Comparison of ENCODE assay signal across 8 cellular contexts in genomic region chr10:21525367-21526183, GRCh38. TPM values are rescaled to one million over a fixed set of nuclear protein-coding genes. Genes with fewer than 3 reads are reported as not detected.
DNase-seq lines count a peak whose midpoint lies in the region; ATAC-seq, FAIRE-seq and TF ChIP-seq lines count a peak whose summit lies in the region.

Gene SKIDA1, minus strand, starts transcription at chr10:21525682. Its CDS starts 7,860 bp downstream, at chr10:21517822.

- peaks cover 53% of the 10 kb centered on the region for H3K4me1 Mint-ChIP-seq in WTC11

- DNase-seq in A549 (ENCODE audit: low read depth in 1 of 2, low spot score in 1 of 2) (peak; percentile 69 to 92), NCI-H2196 treated with DMSO at 0.1 percent for 48 hours (lab: John Stamatoyannopoulos, UW; ENCODE audit: unreplicated experiment) (peak; percentile 57), WTC11 (ENCODE audit: low spot score) (peak; percentile 88), colonic mucosa (peak; percentile 91), kidney tubule cell (ENCODE audit: low spot score) (peak; percentile 89)
- peak; percentile 26 to 55 for DNase-seq in stimulated activated CD4-positive, alpha-beta T cell treated with anti-CD3 and anti-CD28 coated beads, Interleukin-15, amount 100 ng/mL, for 1 hour (ENCODE audit: low read depth in 1 of 2, low spot score in 1 of 2)

- POLR2A ChIA-PET in A549 (lab: Yijun Ruan, JAX): interaction anchor here (0.6 to 3.2 kb wide), 12 partner anchors 9 to 790 kb away, joined by 3 to 85 read pairs (median 4); partner anchors contain the start of gene COMMD3
- POLR2A ChIA-PET in WTC11 (lab: Charles Lee): interaction anchor here (0.6 to 5.1 kb wide), 14 partner anchors 10 to 704 kb away, joined by 3 to 155 read pairs (median 5); no protein-coding TSS in a partner anchor

- H3K36me3 ChIP-seq in colonic mucosa: no peaks in the 10 kb centered on the region

- peaks cover 5% of the 10 kb centered on the region for H3K27me3 ChIP-seq in colonic mucosa

- 4% methylated on average over 44 of the region's 64 CpGs for WGBS in A549 (ENCODE audit: missing lambda C conversion rate)

- H3K4me3 Mint-ChIP-seq in WTC11: peak within 1 kb of the TSS; percentile 86

- TF ChIP-seq POLR2A in A549 (IDR thresholded peaks at IDR 0.05; ENCODE audit: low read length): peak; percentile 41

- peak; percentile 64 to 76 for ATAC-seq in A549
- peak; percentile 39 for ATAC-seq in GM18868 (IDR thresholded peaks at IDR 0.05; ENCODE audit: unreplicated experiment)
- ATAC-seq in HG03139 (IDR thresholded peaks at IDR 0.05; ENCODE audit: unreplicated experiment): peak; percentile 59
- ATAC-seq in WTC11: peak; percentile 66

- H3K9me3 Mint-ChIP-seq in WTC11: no peaks in the 10 kb centered on the region

- peak within 1 kb of the TSS; percentile 70 to 83 for H3K9ac ChIP-seq in colonic mucosa (ENCODE audit: low read depth in 2 of 2, low read length in 2 of 2)

- TF ChIP-seq EP300 in A549 (IDR thresholded peaks at IDR 0.05): peak in 1 of 2 experiments; percentile 34; a peak in 1 of 5 replicates

- no peaks in the 10 kb centered on the region for H3K36me3 Mint-ChIP-seq in WTC11

- TF ChIP-seq CTCF in A549 (IDR thresholded peaks at IDR 0.05) (no peak), WTC11 (IDR thresholded peaks at IDR 0.05) (no peak), colonic mucosa (IDR thresholded peaks at IDR 0.05) (no peak)

- H3K4me3 ChIP-seq in A549 (peak within 1 kb of the TSS; percentile 60), colonic mucosa (peak within 1 kb of the TSS; percentile 62)

- H3K4me1 ChIP-seq in A549 (peaks cover 30% of the 10 kb centered on the region), colonic mucosa (no peaks in the 10 kb centered on the region)

- peak within 1 kb of the TSS; percentile 83 for H3K4me2 ChIP-seq in A549

- peak within 1 kb of the TSS; percentile 99 for H3K27ac Mint-ChIP-seq in WTC11

- H3K9me3 ChIP-seq in A549 (no peaks in the 10 kb centered on the region), colonic mucosa (no peaks in the 10 kb centered on the region)

- peaks cover 2% of the 10 kb centered on the region; the same call in 1 of the 2 replicates for H3K27me3 Mint-ChIP-seq in WTC11 (ENCODE audit: low read depth)

- intact Hi-C loops in colonic mucosa (cut with DNase I): loop anchor here (10.0 kb wide), 1 partner anchor 799 kb away; the partner anchor contains the start of gene BMI1

- TF ChIP-seq RAD21 in A549 (conservative IDR thresholded peaks at IDR 0.05 in 1 of 2, IDR thresholded peaks at IDR 0.05 in 1 of 2): no peak

- CTCF ChIA-PET in A549 (lab: Yijun Ruan, JAX) (interaction anchor here (0.8 to 2.1 kb wide), 4 partner anchors 10 to 247 kb away, joined by 4 to 13 read pairs (median 6); no protein-coding TSS in a partner anchor), WTC11 (lab: Charles Lee) (interaction anchor here (1.0 to 3.2 kb wide), 7 partner anchors 9 to 247 kb away, joined by 3 to 35 read pairs (median 6); no protein-coding TSS in a partner anchor)

- H3K27ac ChIP-seq in A549 (peak within 1 kb of the TSS; percentile 94 to 99), colonic mucosa (peak within 1 kb of the TSS; percentile 88)

- no peak for FAIRE-seq in A549 (lab: Jason Lieb, UNC)

TF ChIP-seq in A549, 52 proteins besides CTCF, POLR2A, EP300 and RAD21 (continues in another document):
- TF ChIP-seq MAX (IDR thresholded peaks at IDR 0.05) (peak; percentile 74; the same call in 1 of the 2 replicates), SREBF2 (IDR thresholded peaks at IDR 0.05) (no peak), NR3C1 (IDR thresholded peaks at IDR 0.05) (no peak), POLR2AphosphoS2 (conservative IDR thresholded peaks at IDR 0.05; ENCODE audit: low read length) (no peak), JUN (IDR thresholded peaks at IDR 0.05) (peak in 1 of 2 experiments; percentile 91; a peak in 2 of 5 replicates), MAZ (IDR thresholded peaks at IDR 0.05; ENCODE audit: borderline replicate concordance, low read depth, low read length) (0 out of 2 replicates have a peak, but pooled peaks have one; percentile 6), RFX5 (IDR thresholded peaks at IDR 0.05) (no peak)
- TF ChIP-seq, protein P1, sequence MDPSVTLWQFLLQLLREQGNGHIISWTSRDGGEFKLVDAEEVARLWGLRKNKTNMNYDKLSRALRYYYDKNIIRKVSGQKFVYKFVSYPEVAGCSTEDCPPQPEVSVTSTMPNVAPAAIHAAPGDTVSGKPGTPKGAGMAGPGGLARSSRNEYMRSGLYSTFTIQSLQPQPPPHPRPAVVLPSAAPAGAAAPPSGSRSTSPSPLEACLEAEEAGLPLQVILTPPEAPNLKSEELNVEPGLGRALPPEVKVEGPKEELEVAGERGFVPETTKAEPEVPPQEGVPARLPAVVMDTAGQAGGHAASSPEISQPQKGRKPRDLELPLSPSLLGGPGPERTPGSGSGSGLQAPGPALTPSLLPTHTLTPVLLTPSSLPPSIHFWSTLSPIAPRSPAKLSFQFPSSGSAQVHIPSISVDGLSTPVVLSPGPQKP (IDR thresholded peaks at IDR 0.05; ENCODE audit: low read depth, low read length): no peak
- TF ChIP-seq, protein P2, sequence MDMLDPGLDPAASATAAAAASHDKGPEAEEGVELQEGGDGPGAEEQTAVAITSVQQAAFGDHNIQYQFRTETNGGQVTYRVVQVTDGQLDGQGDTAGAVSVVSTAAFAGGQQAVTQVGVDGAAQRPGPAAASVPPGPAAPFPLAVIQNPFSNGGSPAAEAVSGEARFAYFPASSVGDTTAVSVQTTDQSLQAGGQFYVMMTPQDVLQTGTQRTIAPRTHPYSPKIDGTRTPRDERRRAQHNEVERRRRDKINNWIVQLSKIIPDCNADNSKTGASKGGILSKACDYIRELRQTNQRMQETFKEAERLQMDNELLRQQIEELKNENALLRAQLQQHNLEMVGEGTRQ (IDR thresholded peaks at IDR 0.05): peak; percentile 62

TF ChIP-seq in WTC11, 78 proteins besides CTCF, POLR2A, EP300 and RAD21 (continues in another document):
- TF ChIP-seq EMX1 (CRISPR knock-in tag; IDR thresholded peaks at IDR 0.05): 0 out of 2 replicates have a peak, but pooled peaks have one; percentile 54
- peak; percentile 54; the same call in 1 of the 2 replicates for TF ChIP-seq ZNF416 (CRISPR knock-in tag; IDR thresholded peaks at IDR 0.05)
- TF ChIP-seq JUN (CRISPR knock-in tag; IDR thresholded peaks at IDR 0.05): no peak
- no peak for TF ChIP-seq ZNF671 (CRISPR knock-in tag; IDR thresholded peaks at IDR 0.05)
- TF ChIP-seq MXD4 (CRISPR knock-in tag; IDR thresholded peaks at IDR 0.05; ENCODE audit: borderline replicate concordance): no peak
- no peak for TF ChIP-seq CREM (CRISPR knock-in tag; IDR thresholded peaks at IDR 0.05)
- peak; percentile 72 for TF ChIP-seq FOXK1 (CRISPR knock-in tag; IDR thresholded peaks at IDR 0.05)
- TF ChIP-seq SMAD4 (CRISPR knock-in tag; IDR thresholded peaks at IDR 0.05): no peak
- no peak for TF ChIP-seq IRF1 (CRISPR knock-in tag; IDR thresholded peaks at IDR 0.05)
- no peak for TF ChIP-seq ZNF121 (CRISPR knock-in tag; IDR thresholded peaks at IDR 0.05)
- TF ChIP-seq, protein P3, sequence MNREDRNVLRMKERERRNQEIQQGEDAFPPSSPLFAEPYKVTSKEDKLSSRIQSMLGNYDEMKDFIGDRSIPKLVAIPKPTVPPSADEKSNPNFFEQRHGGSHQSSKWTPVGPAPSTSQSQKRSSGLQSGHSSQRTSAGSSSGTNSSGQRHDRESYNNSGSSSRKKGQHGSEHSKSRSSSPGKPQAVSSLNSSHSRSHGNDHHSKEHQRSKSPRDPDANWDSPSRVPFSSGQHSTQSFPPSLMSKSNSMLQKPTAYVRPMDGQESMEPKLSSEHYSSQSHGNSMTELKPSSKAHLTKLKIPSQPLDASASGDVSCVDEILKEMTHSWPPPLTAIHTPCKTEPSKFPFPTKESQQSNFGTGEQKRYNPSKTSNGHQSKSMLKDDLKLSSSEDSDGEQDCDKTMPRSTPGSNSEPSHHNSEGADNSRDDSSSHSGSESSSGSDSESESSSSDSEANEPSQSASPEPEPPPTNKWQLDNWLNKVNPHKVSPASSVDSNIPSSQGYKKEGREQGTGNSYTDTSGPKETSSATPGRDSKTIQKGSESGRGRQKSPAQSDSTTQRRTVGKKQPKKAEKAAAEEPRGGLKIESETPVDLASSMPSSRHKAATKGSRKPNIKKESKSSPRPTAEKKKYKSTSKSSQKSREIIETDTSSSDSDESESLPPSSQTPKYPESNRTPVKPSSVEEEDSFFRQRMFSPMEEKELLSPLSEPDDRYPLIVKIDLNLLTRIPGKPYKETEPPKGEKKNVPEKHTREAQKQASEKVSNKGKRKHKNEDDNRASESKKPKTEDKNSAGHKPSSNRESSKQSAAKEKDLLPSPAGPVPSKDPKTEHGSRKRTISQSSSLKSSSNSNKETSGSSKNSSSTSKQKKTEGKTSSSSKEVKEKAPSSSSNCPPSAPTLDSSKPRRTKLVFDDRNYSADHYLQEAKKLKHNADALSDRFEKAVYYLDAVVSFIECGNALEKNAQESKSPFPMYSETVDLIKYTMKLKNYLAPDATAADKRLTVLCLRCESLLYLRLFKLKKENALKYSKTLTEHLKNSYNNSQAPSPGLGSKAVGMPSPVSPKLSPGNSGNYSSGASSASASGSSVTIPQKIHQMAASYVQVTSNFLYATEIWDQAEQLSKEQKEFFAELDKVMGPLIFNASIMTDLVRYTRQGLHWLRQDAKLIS (CRISPR knock-in tag; IDR thresholded peaks at IDR 0.05; ENCODE audit: borderline replicate concordance): no peak
- no peak for TF ChIP-seq ESRRA (CRISPR knock-in tag; IDR thresholded peaks at IDR 0.05; ENCODE audit: borderline replicate concordance)
- no peak for TF ChIP-seq FOXP1 (CRISPR knock-in tag; IDR thresholded peaks at IDR 0.05; ENCODE audit: borderline replicate concordance)

RNA-seq across cellular contexts. Expression of gene SKIDA1, which starts in this region (rescaled TPM):
- polyA plus RNA-seq in A549 (2011; rRNA removed): 0.87 and 1.0 TPM in 2 replicates
- 0.54 and 0.60 TPM in 2 replicates for polyA plus RNA-seq in A549 (2012; cell fraction: cytosol; rRNA removed)
- polyA plus RNA-seq in A549 (2012; cell fraction: nucleus; rRNA removed): 0.48 and 0.60 TPM in 2 replicates
- polyA plus RNA-seq in A549 (2017; fragmentation: RNase III; extraction: RNeasy Plus Mini Kit Qiagen cat#74134 plus additional on column Dnase treatment): 3.5 to 4.2 TPM (median 4.1 TPM) in 3 replicates
- 1.2 and 1.4 TPM in 2 replicates for polyA minus RNA-seq in A549 (2011; rRNA and poly(A)+ RNA removed)
- 9.4 to 12.9 TPM (median 11.8 TPM) in 3 replicates for total RNA-seq in WTC11 (2021)
- under 1 TPM; 0.10 to 0.45 TPM for total RNA-seq in colonic mucosa

Comparison
In these comparisons a context has a peak if more than half of its experiments do, and no peak if none do; other contexts are left out.
1. Peak in every context shown above with its lines: DNase-seq, ATAC-seq, H3K4me3 ChIP-seq and H3K27ac ChIP-seq.
2. Peak in DNase-seq, H3K4me3 ChIP-seq, H3K27ac ChIP-seq and H3K9ac ChIP-seq in colonic mucosa; RNA of the gene not detected or under 1 TPM.
3. DNase-seq: peak in every context shown above with its lines; median percentile 91 in colonic mucosa; 89 in kidney tubule cell; 88 in WTC11; 80 in A549; 57 in NCI-H2196 treated with DMSO at 0.1 percent for 48 hours; 40 in stimulated activated CD4-positive, alpha-beta T cell treated with anti-CD3 and anti-CD28 coated beads, Interleukin-15, amount 100 ng/mL, for 1 hour.